6 cellular contexts compared by ENCODE assay signal in genomic region chr4:663438-664428, GRCh38. TPM values are rescaled to one million over a fixed set of nuclear protein-coding genes. Genes with fewer than 3 reads are reported as not detected.
A peak's percentile ranks its signal among the peaks of the same experiment; 100 is the strongest.
DNase-seq lines count a peak whose midpoint lies in the region; ATAC-seq lines count a peak whose summit lies in the region.

No MANE protein-coding gene starts in this region.

- H3K9me3 ChIP-seq in CD4-positive, alpha-beta memory T cell (ENCODE audit: control insufficient read depth in 1 of 2, low read length in 2 of 2): no peaks in the 10 kb centered on the region

- POLR2A ChIA-PET in CD4-positive, alpha-beta memory T cell (lab: Charles Lee; ENCODE audit: partially characterized antibody): interaction anchor here (0.7 to 4.2 kb wide), 4 partner anchors 11 to 539 kb away, joined by 3 to 57 read pairs (median 4); partner anchors contain the start of genes ATP5ME, MYL5 and ZNF718

- H3K27ac Mint-ChIP-seq in CD4-positive, alpha-beta memory T cell: peak overlapping the region; percentile 57 to 91 (median 88)

- ATAC-seq in HG02885 (IDR thresholded peaks at IDR 0.05; ENCODE audit: poor library complexity, unreplicated experiment) (peak; percentile 53), HG02970 (IDR thresholded peaks at IDR 0.05; ENCODE audit: low FRiP score, unreplicated experiment) (no peak)

- peaks cover 0 to 4% of the 10 kb centered on the region in 2 donors for H3K36me3 Mint-ChIP-seq in CD4-positive, alpha-beta memory T cell

- peak overlapping the region; percentile 61 for H3K4me3 ChIP-seq in CD4-positive, alpha-beta memory T cell (ENCODE audit: low read length in 2 of 2)

- CTCF ChIA-PET in CD4-positive, alpha-beta memory T cell (lab: Charles Lee; ENCODE audit: partially characterized antibody): interaction anchor here (3.2 kb wide), 1 partner anchor 9 kb away, joined by 19 read pairs; the partner anchor contains the start of genes ATP5ME and MYL5

- H3K4me3 Mint-ChIP-seq in CD4-positive, alpha-beta memory T cell: peak overlapping the region; percentile 82 to 90 (median 86)

- H3K27me3 ChIP-seq in CD4-positive, alpha-beta memory T cell (ENCODE audit: insufficient read depth, low read length): no peaks in the 10 kb centered on the region

- peak; percentile 67 to 80 (median 70) for DNase-seq in CD4-positive, alpha-beta memory T cell
- peak; percentile 81 for DNase-seq in activated CD4-positive, alpha-beta T cell treated with anti-CD3 and anti-CD28 coated beads for 48 hours
- DNase-seq in head of caudate nucleus: peak in 35 of 42 donors; percentile 46 to 81 (median 63)
- DNase-seq in stimulated activated CD4-positive, alpha-beta T cell treated with anti-CD3 and anti-CD28 coated beads, Interleukin-2, amount 100 ng/mL, for 24 hours: peak; percentile 77 to 84

- H3K27me3 Mint-ChIP-seq in CD4-positive, alpha-beta memory T cell: no peaks in the 10 kb centered on the region

- peak overlapping the region; percentile 77 for H3K27ac ChIP-seq in CD4-positive, alpha-beta memory T cell (ENCODE audit: low read depth, low read length)

- H3K9me3 Mint-ChIP-seq in CD4-positive, alpha-beta memory T cell: peaks cover 0 to 2% (median 0%) of the 10 kb centered on the region in 8 donors

- H3K36me3 ChIP-seq in CD4-positive, alpha-beta memory T cell (ENCODE audit: insufficient read depth, low read length): no peaks in the 10 kb centered on the region

- intact Hi-C loops in CD4-positive, alpha-beta memory T cell (cut with micrococcal nuclease): loop anchor here (1.0 kb wide), 1 partner anchor 11 kb away; the partner anchor contains the start of genes ATP5ME and MYL5
- intact Hi-C loops in head of caudate nucleus (cut with DNase I): no loop called here

- peaks cover 17% of the 10 kb centered on the region for H3K4me1 ChIP-seq in CD4-positive, alpha-beta memory T cell (ENCODE audit: insufficient read depth, low read length)

- peaks cover 6 to 22% (median 10%) of the 10 kb centered on the region in 4 donors for H3K4me1 Mint-ChIP-seq in CD4-positive, alpha-beta memory T cell

RNA-seq across cellular contexts. Expression of gene ATP5ME, which starts 10.3 kb away (rescaled TPM):
- 100 to 1,000 TPM; 137 to 152 TPM for total RNA-seq in CD4-positive, alpha-beta memory T cell
- polyA plus RNA-seq in CD4-positive, alpha-beta memory T cell: 100 to 1,000 TPM; 419 to 542 TPM

RNA-seq across cellular contexts. Expression of gene MYL5, which starts 10.6 kb away (rescaled TPM):
- total RNA-seq in CD4-positive, alpha-beta memory T cell: 10 to 100 TPM; 12.1 to 15.4 TPM
- polyA plus RNA-seq in CD4-positive, alpha-beta memory T cell: 1 to 10 TPM; 2.1 to 3.2 TPM

RNA-seq across cellular contexts. Expression of gene SLC49A3, which starts 25.2 kb away (rescaled TPM):
- 1 to 10 TPM; 1.0 to 1.7 TPM for total RNA-seq in CD4-positive, alpha-beta memory T cell
- not detected for polyA plus RNA-seq in CD4-positive, alpha-beta memory T cell

RNA-seq across cellular contexts. Expression of gene PDE6B, which starts 38.4 kb away (rescaled TPM):
- 10 to 100 TPM; 15.4 to 17.6 TPM for total RNA-seq in CD4-positive, alpha-beta memory T cell
- polyA plus RNA-seq in CD4-positive, alpha-beta memory T cell: 10 to 100 TPM; 15.3 to 16.0 TPM

RNA-seq across cellular contexts. Expression of gene PCGF3, which starts 41.9 kb away (rescaled TPM):
- 10 to 100 TPM; 66.1 to 73.8 TPM for total RNA-seq in CD4-positive, alpha-beta memory T cell
- polyA plus RNA-seq in CD4-positive, alpha-beta memory T cell: 1 to 10 TPM; 2.9 to 5.0 TPM
